ENCODE assay signal across 1 cellular context in genomic region chr19:40433391-40434216, GRCh38.
TF ChIP-seq lines count a peak whose summit lies in the region.

No MANE protein-coding gene starts in this region.

TF ChIP-seq in H1, 55 proteins besides CTCF, POLR2A, EP300 and RAD21 (continued from another document):
- TF ChIP-seq KDM1A (IDR thresholded peaks at IDR 0.05; ENCODE audit: borderline replicate concordance, low read length) (no peak; the same call in 1 of the 2 replicates), ASH2L (IDR thresholded peaks at IDR 0.05; ENCODE audit: low read length) (peak; percentile 66), TEAD4 (IDR thresholded peaks at IDR 0.05; ENCODE audit: low read depth, low read length) (peak; percentile 40; the same call in 1 of the 2 replicates), SP2 (IDR thresholded peaks at IDR 0.05; ENCODE audit: low read length) (no peak), TCF12 (IDR thresholded peaks at IDR 0.05; ENCODE audit: low read depth, low read length) (no peak), SAP30 (IDR thresholded peaks at IDR 0.05; ENCODE audit: insufficient read depth, insufficient replicate concordance, low read length) (no peak), CBX8 (IDR thresholded peaks at IDR 0.05; ENCODE audit: borderline replicate concordance, low read depth, low read length) (no peak), POLR2AphosphoS5 (IDR thresholded peaks at IDR 0.05; ENCODE audit: low read depth, low read length) (peak; percentile 36; the same call in 1 of the 2 replicates), SP1 (IDR thresholded peaks at IDR 0.05; ENCODE audit: low read depth, low read length) (peak; percentile 58; the same call in 1 of the 2 replicates), TBP (IDR thresholded peaks at IDR 0.05; ENCODE audit: low read depth, low read length) (peak; percentile 52; the same call in 1 of the 2 replicates), KDM4A (IDR thresholded peaks at IDR 0.05; ENCODE audit: low read depth, low read length, severe bottlenecking) (peak; percentile 47), SRF (IDR thresholded peaks at IDR 0.05; ENCODE audit: low read depth, low read length) (no peak), SIN3A (conservative IDR thresholded peaks at IDR 0.05 in 1 of 2, IDR thresholded peaks at IDR 0.05 in 1 of 2; ENCODE audit: low read depth in 1 of 2, low read length in 2 of 2) (peak in 1 of 2 experiments; percentile 62; a peak in 1 of 4 replicates)
